ENCODE assay signal across 8 cellular contexts in the genomic region with DNA sequence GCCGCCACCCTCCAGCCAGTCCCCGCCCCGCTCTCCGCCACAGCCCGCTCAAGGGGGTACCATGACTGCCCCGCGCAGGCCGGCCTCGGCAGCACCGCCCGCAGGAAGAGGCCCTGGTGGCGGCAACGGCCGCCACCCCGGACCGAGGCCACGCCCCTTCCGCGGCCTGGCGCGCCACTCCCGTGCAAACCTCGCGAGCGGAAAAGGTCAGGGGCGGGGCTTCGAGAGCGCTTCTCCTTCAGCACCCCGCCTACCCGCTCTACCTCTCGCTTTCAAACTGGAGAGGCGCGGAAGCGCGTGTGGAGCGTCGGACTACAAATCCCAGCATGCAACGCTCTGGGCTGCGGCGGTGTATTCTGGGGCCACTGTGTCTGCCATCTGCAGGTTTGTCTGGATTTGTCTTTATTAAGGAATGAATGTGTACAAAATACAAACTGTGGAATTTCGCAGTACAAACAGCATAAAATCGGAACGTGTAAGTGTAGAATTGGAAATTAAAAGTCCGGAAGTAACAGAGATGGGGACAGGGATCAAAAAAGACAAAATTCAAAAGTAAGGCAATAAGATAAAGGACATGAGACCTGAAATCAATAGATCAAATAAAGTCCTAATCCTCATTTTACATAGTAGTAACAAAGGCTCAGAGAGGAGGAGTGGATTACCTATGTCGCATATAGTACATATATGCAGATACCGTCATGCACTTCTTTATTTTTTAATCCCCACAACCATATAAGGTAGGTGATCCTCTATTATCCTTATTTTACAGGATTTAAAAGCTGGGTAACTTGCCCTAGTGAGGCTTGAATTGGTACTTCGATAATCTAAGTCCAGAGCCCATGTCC. TPM values are rescaled to one million over a fixed set of nuclear protein-coding genes. Genes with fewer than 3 reads are reported as not detected.
A peak's percentile ranks its signal among the peaks of the same experiment; 100 is the strongest.
DNase-seq lines count a peak whose midpoint lies in the region; ATAC-seq and TF ChIP-seq lines count a peak whose summit lies in the region.

No MANE protein-coding gene starts in this region.

- no peaks in the 10 kb centered on the region for H3K9me3 ChIP-seq in HCT116 (ENCODE audit: control insufficient read depth in 1 of 2, insufficient read depth in 1 of 2, low read depth in 1 of 2, low read length in 2 of 2)
- no peaks in the 10 kb centered on the region for H3K9me3 ChIP-seq in MM.1S (replicated peaks; ENCODE audit: insufficient read depth, low read length)
- H3K9me3 ChIP-seq in neural cell (ENCODE audit: low read length): no peaks in the 10 kb centered on the region

- peak; percentile 96 for ATAC-seq in HCT116
- ATAC-seq in stimulated activated naive CD8-positive, alpha-beta T cell treated with anti-CD3 and anti-CD28 coated beads, Interleukin-15, amount 100 ng/mL, for 72 hours: peak; percentile 95

- peak; percentile 46 for TF ChIP-seq EP300 in neural cell (conservative IDR thresholded peaks at IDR 0.05; ENCODE audit: poor library complexity, severe bottlenecking)

- H3K4me1 ChIP-seq in HCT116 (ENCODE audit: control insufficient read depth in 1 of 2, insufficient read depth in 2 of 2, low read length in 2 of 2) (peaks cover 4 to 17% of the 10 kb centered on the region in 2 experiments; a peak in 3 of 4 replicates), MM.1S (ENCODE audit: low read length) (peaks cover 19% of the 10 kb centered on the region)

- TSS peak; percentile 79 for BruUV-seq in HCT116 (replicated peaks; lab: Mats Ljungman, UMichigan)

- peak; percentile 99 for DNase-seq in GDM1 (lab: John Stamatoyannopoulos, UW)
- DNase-seq in HCT116 (ENCODE audit: low read depth, low spot score): peak; percentile 98
- DNase-seq in MM.1S: peak; percentile 100
- DNase-seq in SHP77 treated with DMSO at 0.1 percent for 48 hours (lab: John Stamatoyannopoulos, UW): peak; percentile 94
- peak; percentile 99 for DNase-seq in activated gamma-delta T cell treated with Interleukin-2 at 50 U/mL for 16 hours
- peak; percentile 99 for DNase-seq in fibroblast of villous mesenchyme (ENCODE audit: low read depth)
- DNase-seq in stimulated activated naive CD8-positive, alpha-beta T cell treated with anti-CD3 and anti-CD28 coated beads, Interleukin-15, amount 100 ng/mL, for 72 hours: peak; percentile 98 to 99

- H3K9ac ChIP-seq in HCT116 (ENCODE audit: low read length) (peak overlapping the region; percentile 95), MM.1S (ENCODE audit: low read length) (peak overlapping the region; percentile 96; the same call in 1 of the 2 replicates), neural cell (ENCODE audit: low read length) (peak overlapping the region; percentile 91)

- H3K27ac ChIP-seq in HCT116 (ENCODE audit: low read depth, low read length) (peak overlapping the region; percentile 56), MM.1S (ENCODE audit: low read length) (peak overlapping the region; percentile 95; the same call in 1 of the 2 replicates), neural cell (ENCODE audit: low read length) (peak overlapping the region; percentile 85)

- intact Hi-C loops in HCT116 (cut with micrococcal nuclease): loop anchor here (2.0 to 10.0 kb wide), 2 partner anchors 201 to 343 kb away; a partner anchor contains a TSS

- peak overlapping the region; percentile 82 to 97 for H3K4me3 Mint-ChIP-seq in stimulated activated naive CD8-positive, alpha-beta T cell treated with anti-CD3 and anti-CD28 coated beads, Interleukin-15, amount 100 ng/mL, for 72 hours

- H3K4me3 ChIP-seq in HCT116 (replicated peaks in 1 of 2; ENCODE audit: low read depth in 1 of 2, low read length in 2 of 2) (peak overlapping the region; percentile 92), MM.1S (ENCODE audit: low read length) (peak overlapping the region; percentile 96), fibroblast of villous mesenchyme (ENCODE audit: low read depth, low read length) (peak overlapping the region; percentile 97), neural cell (ENCODE audit: low read length) (peak overlapping the region; percentile 88)

- CTCF ChIA-PET in HCT116 (lab: Charles Lee): no interaction called here

- peak overlapping the region; percentile 86 for H3K4me2 ChIP-seq in HCT116 (ENCODE audit: low read length)
- peak overlapping the region; percentile 59 for H3K4me2 ChIP-seq in MM.1S (ENCODE audit: low read depth, low read length)
- H3K4me2 ChIP-seq in neural cell (ENCODE audit: low read length): peak overlapping the region; percentile 50

- peaks cover 54% of the 10 kb centered on the region for H3K4me1 Mint-ChIP-seq in stimulated activated naive CD8-positive, alpha-beta T cell treated with anti-CD3 and anti-CD28 coated beads, Interleukin-15, amount 100 ng/mL, for 72 hours

- no peaks in the 10 kb centered on the region for H3K9me3 Mint-ChIP-seq in stimulated activated naive CD8-positive, alpha-beta T cell treated with anti-CD3 and anti-CD28 coated beads, Interleukin-15, amount 100 ng/mL, for 72 hours

- peaks cover 3 to 14% of the 10 kb centered on the region in 2 experiments; a peak in 2 of 4 replicates for H3K36me3 ChIP-seq in HCT116 (ENCODE audit: control insufficient read depth in 1 of 2, insufficient read depth in 2 of 2, low read length in 2 of 2)
- peaks cover 9% of the 10 kb centered on the region; the same call in 1 of the 2 replicates for H3K36me3 ChIP-seq in MM.1S (replicated peaks; ENCODE audit: insufficient read depth, low read length)
- H3K36me3 ChIP-seq in neural cell (ENCODE audit: insufficient read depth, low read length): no peaks in the 10 kb centered on the region

- H3K9me2 ChIP-seq in HCT116 (ENCODE audit: insufficient read depth) (no peaks in the 10 kb centered on the region), MM.1S (replicated peaks; ENCODE audit: insufficient read depth, low read length) (no peaks in the 10 kb centered on the region), neural cell (ENCODE audit: insufficient read depth, low read length) (no peaks in the 10 kb centered on the region)

- POLR2A ChIA-PET in HCT116 (lab: Charles Lee): no interaction called here

- H3K79me2 ChIP-seq in HCT116 (ENCODE audit: insufficient read depth, low read length) (peaks cover 45% of the 10 kb centered on the region), MM.1S (ENCODE audit: low read length) (peaks cover 44% of the 10 kb centered on the region), neural cell (replicated peaks; ENCODE audit: insufficient read depth, low read length) (peaks cover 33% of the 10 kb centered on the region)

- H3F3A ChIP-seq in MM.1S (ENCODE audit: insufficient read depth, low read length): peaks cover 16% of the 10 kb centered on the region
- H3F3A ChIP-seq in neural cell (ENCODE audit: insufficient read depth, low read length, poor library complexity, severe bottlenecking): no peaks in the 10 kb centered on the region

- H3K27me3 Mint-ChIP-seq in stimulated activated naive CD8-positive, alpha-beta T cell treated with anti-CD3 and anti-CD28 coated beads, Interleukin-15, amount 100 ng/mL, for 72 hours: no peaks in the 10 kb centered on the region

- RAD21 ChIA-PET in HCT116 (lab: Charles Lee; ENCODE audit: low non-redundant PET in 1 of 2, low total read pairs in 2 of 2, uncharacterized antibody in 2 of 2, unreplicated experiment in 2 of 2): no interaction called here

- H3K27me3 ChIP-seq in HCT116 (ENCODE audit: insufficient read depth, low read length) (no peaks in the 10 kb centered on the region), MM.1S (replicated peaks; ENCODE audit: insufficient read depth, low read length) (no peaks in the 10 kb centered on the region), neural cell (ENCODE audit: insufficient read depth, low read depth, low read length) (no peaks in the 10 kb centered on the region)

- TF ChIP-seq CTCF in HCT116 (IDR thresholded peaks at IDR 0.05 in 2 of 3, conservative IDR thresholded peaks at IDR 0.05 in 1 of 3; ENCODE audit: borderline replicate concordance in 1 of 3, insufficient read depth in 1 of 3, low read depth in 2 of 3, low read length in 2 of 3) (peak; percentile 24 to 43 (median 34); a peak in 5 of 6 replicates), MM.1S (IDR thresholded peaks at IDR 0.05; ENCODE audit: low read length) (peak; percentile 53), fibroblast of villous mesenchyme (IDR thresholded peaks at IDR 0.05; ENCODE audit: insufficient read depth, low read depth, low read length) (peak; percentile 37), neural cell (IDR thresholded peaks at IDR 0.05; ENCODE audit: poor library complexity, severe bottlenecking) (peak; percentile 88)

- TF ChIP-seq POLR2A in HCT116 (IDR thresholded peaks at IDR 0.05; ENCODE audit: borderline replicate concordance, extremely low read depth, insufficient read depth, insufficient read length): no peak

- TF ChIP-seq RAD21 in HCT116 (IDR thresholded peaks at IDR 0.05; ENCODE audit: low read depth) (peak; percentile 57), neural cell (conservative IDR thresholded peaks at IDR 0.05) (peak; percentile 51)

- H4K20me1 ChIP-seq in HCT116 (ENCODE audit: insufficient read depth) (no peaks in the 10 kb centered on the region; the same call in 1 of the 2 replicates), MM.1S (ENCODE audit: insufficient read depth, low read length) (0 out of 2 replicates have a peak, but pooled peaks cover 7% of the 10 kb centered on the region), neural cell (ENCODE audit: insufficient read depth) (no peaks in the 10 kb centered on the region)

- peak overlapping the region; percentile 87 to 98 for H3K27ac Mint-ChIP-seq in stimulated activated naive CD8-positive, alpha-beta T cell treated with anti-CD3 and anti-CD28 coated beads, Interleukin-15, amount 100 ng/mL, for 72 hours

- H2AFZ ChIP-seq in HCT116 (ENCODE audit: low read depth, low read length, poor library complexity, severe bottlenecking) (peak overlapping the region; percentile 87), MM.1S (ENCODE audit: low read length) (peak overlapping the region; percentile 71), neural cell (ENCODE audit: low read depth, low read length) (peak overlapping the region; percentile 51)

TF ChIP-seq in HCT116, 20 proteins besides CTCF, POLR2A, EP300 and RAD21 (continues in another document):
- peak; percentile 38; the same call in 1 of the 2 replicates for TF ChIP-seq SIN3A (IDR thresholded peaks at IDR 0.05; ENCODE audit: low read depth)
- TF ChIP-seq POLR2AphosphoS5 (IDR thresholded peaks at IDR 0.05; ENCODE audit: low read depth, low read length): peak; percentile 74
- TF ChIP-seq CEBPB (IDR thresholded peaks at IDR 0.05; ENCODE audit: low read depth): no peak

TF ChIP-seq in neural cell, 6 proteins besides CTCF, POLR2A, EP300 and RAD21 (continues in another document):
- TF ChIP-seq TAF1 (IDR thresholded peaks at IDR 0.05; ENCODE audit: low read depth) (peak; percentile 64), EZH2 (IDR thresholded peaks at IDR 0.05; ENCODE audit: borderline replicate concordance, insufficient read depth, low read length, poor library complexity, severe bottlenecking) (no peak), SMC3 (conservative IDR thresholded peaks at IDR 0.05; ENCODE audit: poor library complexity) (peak; percentile 48)

RNA-seq across cellular contexts. Expression of a gene that starts 0.5 kb away (rescaled TPM):
- total RNA-seq in HCT116 (2021; ENCODE audit: unreplicated experiment) (46.2 TPM), fibroblast of villous mesenchyme (51.2 and 70.0 TPM in 2 replicates)
- 13.7 and 17.9 TPM in 2 replicates for polyA plus RNA-seq in HCT116 (2012)
- 78.0 and 86.1 TPM in 2 replicates for polyA plus RNA-seq in neural cell
- polyA minus RNA-seq in neural cell: 88.9 and 92.1 TPM in 2 replicates

RNA-seq across cellular contexts. Expression of a gene that starts 8.9 kb away (rescaled TPM):
- total RNA-seq in HCT116 (2021; ENCODE audit: unreplicated experiment): 0.34 TPM
- 0.07 and 0.11 TPM in 2 replicates for polyA plus RNA-seq in HCT116 (2012)
- total RNA-seq in fibroblast of villous mesenchyme: 0.64 and 1.7 TPM in 2 replicates
- 5.6 and 6.7 TPM in 2 replicates for polyA plus RNA-seq in neural cell
- 7.8 and 9.3 TPM in 2 replicates for polyA minus RNA-seq in neural cell

Comparison
In these comparisons a context has a peak if more than half of its experiments do, and no peak if none do; other contexts are left out.
1. Peak in every context shown above with its lines: DNase-seq, ATAC-seq, H3K4me3 ChIP-seq and H3K27ac ChIP-seq.
2. CTCF ChIP-seq: peak in every context shown above with its lines; median percentile 88 in neural cell; 53 in MM.1S; 37 in fibroblast of villous mesenchyme; 34 in HCT116.